In the genomic region with DNA sequence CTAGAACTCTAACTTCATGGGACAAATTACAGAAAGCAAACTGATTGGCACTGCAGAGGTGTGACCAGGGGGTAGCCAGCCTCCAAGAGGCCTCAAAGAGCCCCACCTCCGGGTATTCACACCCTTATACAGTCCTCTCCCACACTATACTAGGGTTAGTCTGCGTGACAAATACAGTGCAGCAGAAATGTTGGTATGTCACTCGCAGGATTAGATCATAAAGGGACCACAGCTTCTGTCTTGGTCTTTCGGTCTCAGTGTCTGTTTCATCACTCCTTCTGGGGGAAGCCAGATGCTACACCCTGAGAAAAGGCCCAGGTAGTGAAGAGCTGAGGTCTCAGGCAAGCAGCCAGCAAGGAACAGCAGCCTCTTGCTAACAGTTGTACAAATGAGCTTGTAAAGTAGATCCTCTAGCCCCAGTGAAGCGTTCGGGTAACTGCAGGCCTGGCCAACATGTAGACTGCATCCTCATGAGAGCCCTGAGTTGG, we compare ENCODE assay signal across 10 cellular contexts.
DNase-seq lines count a peak whose midpoint lies in the region; ATAC-seq, FAIRE-seq and TF ChIP-seq lines count a peak whose summit lies in the region.
"Had no signal": no experiment of that assay in that cellular context is flagged by ENCODE, and none has a peak within 500 bp of the region (broad histone marks: within the 10 kb centered on the region; RNA-seq: fewer than 3 reads in every experiment).

No MANE protein-coding gene starts in this region.

- no peak overlapping the region for H3K9ac ChIP-seq in H9 (ENCODE audit: extremely low read depth, insufficient read length, low read length)

- H3K4me1 ChIP-seq in H9 (ENCODE audit: insufficient read depth, low read length) = no peaks in the 10 kb centered on the region; the same call in 1 of the 2 replicates
- peaks cover 0 to 11% (median 0%) of the 10 kb centered on the region in 3 donors for H3K4me1 ChIP-seq in pancreas

- no peak overlapping the region for H2AK5ac ChIP-seq in H9 (ENCODE audit: insufficient read length, low read length)

- H3K36me3 Mint-ChIP-seq in natural killer cell = peaks cover 16% of the 10 kb centered on the region
- H3K36me3 Mint-ChIP-seq in WTC11 = peaks cover 34% of the 10 kb centered on the region
- peaks cover 11 to 27% (median 14%) of the 10 kb centered on the region in 3 experiments; a peak in 5 of 7 replicates for H3K36me3 Mint-ChIP-seq in H9 (ENCODE audit: insufficient read depth in 1 of 3, low read depth in 3 of 3)

- no peak overlapping the region for H4K91ac ChIP-seq in H9 (ENCODE audit: insufficient read length, low read depth, low read length)

- no peak overlapping the region for H3K14ac ChIP-seq in H9 (ENCODE audit: insufficient read depth, low read length)

- CTCF ChIA-PET in WTC11 (lab: Charles Lee) = interaction anchor here (0.6 to 2.6 kb wide), 4 partner anchors 22 to 136 kb away, joined by 3 to 15 read pairs (median 4); no protein-coding TSS in a partner anchor

- TF ChIP-seq CTCF in GM13976 (IDR thresholded peaks at IDR 0.05; ENCODE audit: borderline replicate concordance, control extremely low read depth, extremely low read depth, insufficient read depth, missing control alignments) (no peak), natural killer cell (IDR thresholded peaks at IDR 0.05) (no peak), WTC11 (IDR thresholded peaks at IDR 0.05) (no peak), H9 (conservative IDR thresholded peaks at IDR 0.05) (no peak), pancreas (IDR thresholded peaks at IDR 0.05) (no peak)

- DNase-seq in GM13976 (ENCODE audit: low spot score) (peak; percentile 69), natural killer cell (no peak), WTC11 (ENCODE audit: low spot score) (no peak), Right ventricle myocardium superior (no peak), H9 (no peak), pancreas (no peak)
- DNase-seq: aorta, NCI-H2227 treated with DMSO at 0.1 percent for 48 hours had no signal

- no peak overlapping the region for H2AFZ ChIP-seq in H9 (ENCODE audit: low read length)

- no peak overlapping the region for H3T11ph ChIP-seq in H9 (ENCODE audit: low read length)

- H3K9me3 ChIP-seq in H9 (ENCODE audit: control insufficient read depth, low read depth, low read length) (no peaks in the 10 kb centered on the region), pancreas (no peaks in the 10 kb centered on the region)

- no peaks in the 10 kb centered on the region for H3K9me3 Mint-ChIP-seq in natural killer cell
- no peaks in the 10 kb centered on the region for H3K9me3 Mint-ChIP-seq in WTC11
- no peaks in the 10 kb centered on the region for H3K9me3 Mint-ChIP-seq in H9

- H4K20me1 ChIP-seq in H9 (ENCODE audit: control insufficient read depth, insufficient read depth, insufficient read length) = no peaks in the 10 kb centered on the region

- no peak overlapping the region for H3K4me2 ChIP-seq in H9 (ENCODE audit: insufficient read depth, insufficient read length, low read length)

- no peaks in the 10 kb centered on the region for H3K36me3 ChIP-seq in pancreas

- H4K8ac ChIP-seq in H9 (replicated peaks; ENCODE audit: insufficient read length, low read depth, low read length) = no peak overlapping the region

- H2BK5ac ChIP-seq in H9 (ENCODE audit: insufficient read length, low read length) = no peak overlapping the region

- H3K4me1 Mint-ChIP-seq in natural killer cell (no peaks in the 10 kb centered on the region), WTC11 (peaks cover 3% of the 10 kb centered on the region; the same call in 1 of the 2 replicates), H9 (peaks cover 0 to 4% of the 10 kb centered on the region in 2 experiments; a peak in 2 of 4 replicates)

- H3K27me3 ChIP-seq in H9 (ENCODE audit: insufficient read depth, low read length) (no peaks in the 10 kb centered on the region), pancreas (no peaks in the 10 kb centered on the region)

- no peak overlapping the region for H4K5ac ChIP-seq in H9 (ENCODE audit: insufficient read length, low read depth, low read length)

- no CpG with 5 or more reads among the region's 6 CpGs for WGBS in H9 (ENCODE audit: extremely low coverage, insufficient read length, low lambda C conversion rate)
- 85 to 93% methylated on average over 6 of the region's 6 CpGs for WGBS in pancreas, 2 donors

- POLR2A ChIA-PET in WTC11 (lab: Charles Lee) = interaction anchor here (0.6 to 0.7 kb wide), 3 partner anchors 20 to 24 kb away, joined by 5 to 9 read pairs (median 6); no protein-coding TSS in a partner anchor

- ATAC-seq in GM21360 (IDR thresholded peaks at IDR 0.05; ENCODE audit: unreplicated experiment) (peak; percentile 88), HG03354 (IDR thresholded peaks at IDR 0.05; ENCODE audit: poor library complexity, severe bottlenecking, unreplicated experiment) (peak; percentile 74), natural killer cell (peak; percentile 42 to 56 (median 55)), WTC11 (no peak), Right ventricle myocardium superior (ENCODE audit: poor library complexity) (no peak), pancreas (no peak)

- no peak overlapping the region for H2BK120ac ChIP-seq in H9 (ENCODE audit: low read depth, low read length, poor library complexity, severe bottlenecking)

- H3K27me3 Mint-ChIP-seq in natural killer cell (ENCODE audit: low read depth in 2 of 2) (no peaks in the 10 kb centered on the region), WTC11 (ENCODE audit: low read depth) (no peaks in the 10 kb centered on the region), H9 (ENCODE audit: low read depth) (no peaks in the 10 kb centered on the region)

- no peak for FAIRE-seq in pancreas (lab: Jason Lieb, UNC)

- no peak overlapping the region for H3K18ac ChIP-seq in H9 (ENCODE audit: insufficient read length, low read depth, low read length)

- H3K4me3 Mint-ChIP-seq in natural killer cell (no peak overlapping the region), WTC11 (no peak overlapping the region), H9 (no peak overlapping the region)

- no peak overlapping the region for H2BK20ac ChIP-seq in H9 (ENCODE audit: low read depth, low read length, poor library complexity, severe bottlenecking)

- H2BK12ac ChIP-seq in H9 (ENCODE audit: insufficient read length, low read depth, low read length) = no peak overlapping the region

- no peak overlapping the region for H3K4me3 ChIP-seq in pancreas

- H3K79me1 ChIP-seq in H9 (ENCODE audit: insufficient read depth, low read depth, low read length, poor library complexity, severe bottlenecking) = no peaks in the 10 kb centered on the region

- no peaks in the 10 kb centered on the region for H3K23me2 ChIP-seq in H9 (ENCODE audit: insufficient read length, low read depth, low read length, poor library complexity, severe bottlenecking)

- in situ Hi-C loops in GM13976 (cut with MboI; ENCODE audit: low sequenced_read_pairs, unreplicated experiment) = no loop called here

- no peak overlapping the region for H3K23ac ChIP-seq in H9 (ENCODE audit: insufficient read length, low read depth, low read length)

- no peak overlapping the region for H3K27ac ChIP-seq in H9 (ENCODE audit: insufficient read length, low read depth, low read length)
- H3K27ac ChIP-seq in pancreas = no peak overlapping the region

- no peaks in the 10 kb centered on the region; the same call in 1 of the 2 replicates for H3K79me2 ChIP-seq in H9 (ENCODE audit: insufficient read depth, low read length)

- no peak overlapping the region for H3K56ac ChIP-seq in H9 (ENCODE audit: insufficient read length, low read depth, low read length)

- intact Hi-C loops in natural killer cell (cut with micrococcal nuclease) = no loop called here
- intact Hi-C loops in Right ventricle myocardium superior (cut with DNase I) = no loop called here
- intact Hi-C loops in pancreas (cut with DNase I) = no loop called here

- H3K27ac Mint-ChIP-seq in natural killer cell (no peak overlapping the region), WTC11 (no peak overlapping the region), H9 (no peak overlapping the region)

- no peak overlapping the region for H2BK15ac ChIP-seq in H9 (ENCODE audit: low read depth, low read length)

- no peak overlapping the region for H3K4ac ChIP-seq in H9 (ENCODE audit: low read depth, low read length)

TF ChIP-seq in WTC11, 78 proteins besides CTCF, POLR2A, EP300 and RAD21:
- TF ChIP-seq GABPB1 (CRISPR knock-in tag; IDR thresholded peaks at IDR 0.05) = no peak
TF ChIP-seq in WTC11: peak in this region for 0.

Comparison
In these comparisons a context has a peak if more than half of its experiments do, and no peak if none do; other contexts are left out.
1. ATAC-seq: peak in GM21360 (single experiment), HG03354 (single experiment) and natural killer cell (3 of 3); none in WTC11 (single experiment), Right ventricle myocardium superior (single experiment) and pancreas (0 of 4).